21 cellular contexts compared by ENCODE assay signal in genomic region chr11:132343445-132343844, GRCh38.
A peak's percentile ranks its signal among the peaks of the same experiment; 100 is the strongest.
DNase-seq lines count a peak whose midpoint lies in the region; ATAC-seq and TF ChIP-seq lines count a peak whose summit lies in the region.
"Had no signal": no experiment of that assay in that cellular context is flagged by ENCODE, and none has a peak within 500 bp of the region (broad histone marks: within the 10 kb centered on the region; RNA-seq: fewer than 3 reads in every experiment).

No MANE protein-coding gene starts in this region.

- no peak overlapping the region for H3K9ac ChIP-seq in SK-N-SH

- DNase-seq in left kidney (ENCODE audit: low read depth, low spot score): peak; percentile 73
- no peak for DNase-seq in SK-N-SH
- DNase-seq in GM19238 (ENCODE audit: insufficient read length, low spot score): no peak
- DNase-seq: activated CD4-positive, alpha-beta T cell treated with anti-CD3 and anti-CD28 coated beads for 48 hours; CD8-positive, alpha-beta memory T cell; cortex of kidney; DMS79; lower lobe of right lung; NCI-H1092 treated with DMSO at 0.1 percent for 48 hours; NCI-H524 treated with DMSO at 0.1 percent for 48 hours; thyroid gland had no signal

- H3K36me3 ChIP-seq in SK-N-SH (replicated peaks in 1 of 2; ENCODE audit: control insufficient read depth in 1 of 2, insufficient read depth in 2 of 2, low read length in 1 of 2): no peaks in the 10 kb centered on the region
- H3K36me3 ChIP-seq: breast epithelium, lower lobe of right lung, right atrium auricular region, thyroid gland had no signal

- H4K20me1 ChIP-seq in SK-N-SH (ENCODE audit: insufficient read depth): no peaks in the 10 kb centered on the region

- H3K4me1 ChIP-seq in SK-N-SH (ENCODE audit: control insufficient read depth in 1 of 2, insufficient read depth in 2 of 2, low read depth in 1 of 2, low read length in 1 of 2): no peaks in the 10 kb centered on the region
- H3K4me1 ChIP-seq: breast epithelium, lower lobe of right lung, thyroid gland had no signal

- H3K27me3 ChIP-seq in SK-N-SH (ENCODE audit: insufficient read depth): no peaks in the 10 kb centered on the region
- H3K27me3 ChIP-seq: breast epithelium, hepatocyte, right atrium auricular region, thyroid gland had no signal

- H3K4me2 ChIP-seq in SK-N-SH: no peak overlapping the region
- H3K4me2 ChIP-seq: GM23338, hepatocyte had no signal

- no peak overlapping the region for H2AFZ ChIP-seq in SK-N-SH (ENCODE audit: low read depth)
- H2AFZ ChIP-seq: GM23338, hepatocyte had no signal

- ATAC-seq in GM19025 (IDR thresholded peaks at IDR 0.05; ENCODE audit: low read depth, unreplicated experiment) (peak; percentile 51), HG02571 (IDR thresholded peaks at IDR 0.05; ENCODE audit: unreplicated experiment) (peak; percentile 86), HG03175 (IDR thresholded peaks at IDR 0.05; ENCODE audit: unreplicated experiment) (peak; percentile 55), GM18511 (IDR thresholded peaks at IDR 0.05; ENCODE audit: unreplicated experiment) (no peak)
- ATAC-seq: GM23338; lower lobe of right lung; Right ventricle myocardium inferior; stimulated activated memory B cell treated with anti-CD40 and anti-IgM and Interleukin-4, amounts not matched to agents 10 μg/mL and 1 μg/mL and 100 μg/mL, for 72 hours had no signal

- TF ChIP-seq CTCF in SK-N-SH (IDR thresholded peaks at IDR 0.05): no peak

- no peak overlapping the region for H3K4me3 ChIP-seq in SK-N-SH (ENCODE audit: low read depth in 2 of 2, low read length in 1 of 2)
- H3K4me3 ChIP-seq: breast epithelium, GM23338, hepatocyte, lower lobe of right lung, right atrium auricular region, thyroid gland had no signal

- no peaks in the 10 kb centered on the region for H3K9me2 ChIP-seq in SK-N-SH

- TF ChIP-seq EP300 in SK-N-SH (IDR thresholded peaks at IDR 0.05; ENCODE audit: borderline replicate concordance in 1 of 2, low read depth in 1 of 2, low read length in 1 of 2): no peak

- 9% methylated on average over 3 of the region's 3 CpGs for WGBS in SK-N-SH (ENCODE audit: low lambda C conversion rate)

- CTCF ChIA-PET in SK-N-SH (lab: Yijun Ruan, JAX): no interaction called here

- H3K9me3 ChIP-seq in SK-N-SH: no peaks in the 10 kb centered on the region
- H3K9me3 ChIP-seq: breast epithelium, lower lobe of right lung, right atrium auricular region, thyroid gland had no signal

- no peaks in the 10 kb centered on the region for H3F3A ChIP-seq in SK-N-SH (replicated peaks; ENCODE audit: insufficient read depth)

- H3K27ac ChIP-seq in SK-N-SH (ENCODE audit: low read depth in 2 of 2, low read length in 1 of 2): no peak overlapping the region
- H3K27ac ChIP-seq: breast epithelium, hepatocyte, lower lobe of right lung, right atrium auricular region, thyroid gland had no signal

- TF ChIP-seq RAD21 in SK-N-SH (IDR thresholded peaks at IDR 0.05; ENCODE audit: low read length): no peak

- POLR2A ChIA-PET in SK-N-SH (lab: Yijun Ruan, JAX): no interaction called here

- H3K79me2 ChIP-seq in SK-N-SH (ENCODE audit: insufficient read depth): no peaks in the 10 kb centered on the region
- H3K79me2 ChIP-seq: hepatocyte had no signal

TF ChIP-seq in SK-N-SH, 30 proteins besides CTCF, POLR2A, EP300 and RAD21:
- no peak for TF ChIP-seq YY1 (IDR thresholded peaks at IDR 0.05; ENCODE audit: low read depth)
- no peak for TF ChIP-seq CHD2 (IDR thresholded peaks at IDR 0.05; ENCODE audit: low read length, partially characterized antibody)
- no peak for TF ChIP-seq MXI1 (IDR thresholded peaks at IDR 0.05; ENCODE audit: low read depth, low read length)
- TF ChIP-seq SIN3A (IDR thresholded peaks at IDR 0.05; ENCODE audit: borderline replicate concordance, low read depth, low read length): no peak
- TF ChIP-seq IRF3 (IDR thresholded peaks at IDR 0.05; ENCODE audit: low read depth, low read length): no peak
